Comparison of ENCODE assay signal across 11 cellular contexts in genomic region chr18:3015851-3016250, GRCh38. TPM values are rescaled to one million over a fixed set of nuclear protein-coding genes. Genes with fewer than 3 reads are reported as not detected.
A peak's percentile ranks its signal among the peaks of the same experiment; 100 is the strongest.
DNase-seq lines count a peak whose midpoint lies in the region; ATAC-seq and TF ChIP-seq lines count a peak whose summit lies in the region.
"Had no signal": no experiment of that assay in that cellular context is flagged by ENCODE, and none has a peak within 500 bp of the region (broad histone marks: within the 10 kb centered on the region; RNA-seq: fewer than 3 reads in every experiment).

No MANE protein-coding gene starts in this region.

- H3K79me2 ChIP-seq in DOHH2 (ENCODE audit: control insufficient read depth, low read length): peaks cover 17% of the 10 kb centered on the region

- H3K4me2 ChIP-seq in DOHH2 (ENCODE audit: low read length): peak overlapping the region; percentile 65

- no peaks in the 10 kb centered on the region for H3K9me3 ChIP-seq in DOHH2 (ENCODE audit: control insufficient read depth, insufficient read depth, low read length)
- no peaks in the 10 kb centered on the region for H3K9me3 ChIP-seq in RWPE2 (ENCODE audit: severe bottlenecking)
- no peaks in the 10 kb centered on the region for H3K9me3 ChIP-seq in psoas muscle
- H3K9me3 ChIP-seq in endodermal cell (ENCODE audit: control insufficient read depth, low read length): no peaks in the 10 kb centered on the region

- H3K4me3 ChIP-seq in DOHH2 (ENCODE audit: low read length) (no peak overlapping the region; the same call in 1 of the 2 replicates), RWPE2 (ENCODE audit: severe bottlenecking) (no peak overlapping the region), psoas muscle (no peak overlapping the region), endodermal cell (ENCODE audit: low read length) (no peak overlapping the region)

- H3K9me2 ChIP-seq in DOHH2 (replicated peaks; ENCODE audit: control insufficient read depth, low read length): no peaks in the 10 kb centered on the region

- no peak overlapping the region for H3K9ac ChIP-seq in endodermal cell (ENCODE audit: extremely low read depth, low read length, poor library complexity, severe bottlenecking)

- H3K27ac ChIP-seq in DOHH2 (ENCODE audit: low read depth, low read length) (no peak overlapping the region), RWPE2 (ENCODE audit: poor library complexity, severe bottlenecking) (peak overlapping the region; percentile 62), psoas muscle (peak overlapping the region; percentile 16), endodermal cell (ENCODE audit: low read depth, low read length) (no peak overlapping the region)

- no peaks in the 10 kb centered on the region for H3F3A ChIP-seq in DOHH2 (ENCODE audit: control insufficient read depth, insufficient read depth)

- intact Hi-C loops in psoas muscle (cut with DNase I): no loop called here

- WGBS in psoas muscle, 3 donors: 66 to 79% (median 71%) methylated on average over 4 of the region's 4 CpGs
- 91 to 100% methylated on average over 4 of the region's 4 CpGs for WGBS in endodermal cell (ENCODE audit: insufficient coverage in 1 of 2, insufficient read length in 1 of 2), 2 experiments

- no peak for DNase-seq in RWPE2 (ENCODE audit: low spot score)
- DNase-seq in endothelial cell (ENCODE audit: low spot score): no peak
- no peak for DNase-seq in psoas muscle
- no peak for DNase-seq in HPDE6-E6E7 (ENCODE audit: extremely low spot score)
- DNase-seq in endodermal cell: no peak
- DNase-seq in stimulated activated CD4-positive, alpha-beta T cell treated with anti-CD3 and anti-CD28 coated beads, Interleukin-1b, Interleukin-23, amount 100 ng/mL, for 48 hours: no peak
- no peak for DNase-seq in GM19238 (ENCODE audit: insufficient read length, low spot score)
- DNase-seq: activated CD4-positive, alpha-beta T cell treated with anti-CD3 and anti-CD28 coated beads, Interleukin-2, amount 50 U/mL, for 48 hours; central memory CD4-positive, alpha-beta T cell; NCI-H1105 had no signal

- H3K4me1 Mint-ChIP-seq in endothelial cell (ENCODE audit: unreplicated experiment) (peaks cover 44% of the 10 kb centered on the region), endodermal cell (peaks cover 21% of the 10 kb centered on the region)

- peaks cover 6% of the 10 kb centered on the region for H3K27me3 Mint-ChIP-seq in endothelial cell (ENCODE audit: unreplicated experiment)
- H3K27me3 Mint-ChIP-seq in endodermal cell (ENCODE audit: insufficient read depth): peaks cover 4% of the 10 kb centered on the region

- ATAC-seq in RWPE2 (ENCODE audit: low read depth) (no peak), psoas muscle (no peak)

- H3K36me3 Mint-ChIP-seq in endothelial cell (ENCODE audit: low read depth, unreplicated experiment) (peaks cover 11% of the 10 kb centered on the region), endodermal cell (ENCODE audit: low read depth) (no peaks in the 10 kb centered on the region)

- H3K27ac Mint-ChIP-seq in endothelial cell (ENCODE audit: unreplicated experiment) (peak overlapping the region; percentile 89), endodermal cell (no peak overlapping the region)

- H3K27me3 ChIP-seq in DOHH2 (ENCODE audit: control insufficient read depth, low read length): no peaks in the 10 kb centered on the region
- H3K27me3 ChIP-seq in RWPE2 (ENCODE audit: insufficient read depth, poor library complexity, severe bottlenecking): no peaks in the 10 kb centered on the region
- H3K27me3 ChIP-seq in psoas muscle (ENCODE audit: insufficient read depth in 3 of 3, low read length in 2 of 3): no peaks in the 10 kb centered on the region
- peaks cover 13% of the 10 kb centered on the region for H3K27me3 ChIP-seq in endodermal cell (ENCODE audit: control insufficient read depth, insufficient read depth, low read length, poor library complexity, severe bottlenecking)

- H3K4me1 ChIP-seq in DOHH2 (ENCODE audit: control insufficient read depth, low read length) (peaks cover 40% of the 10 kb centered on the region), RWPE2 (ENCODE audit: insufficient read depth, poor library complexity, severe bottlenecking) (peaks cover 21% of the 10 kb centered on the region), psoas muscle (no peaks in the 10 kb centered on the region), endodermal cell (ENCODE audit: control insufficient read depth, insufficient read depth, low read length) (peaks cover 4% of the 10 kb centered on the region)

- H3K36me3 ChIP-seq in DOHH2 (ENCODE audit: control insufficient read depth, low read length): peaks cover 5% of the 10 kb centered on the region
- H3K36me3 ChIP-seq in RWPE2 (ENCODE audit: low read depth): 0 out of 2 replicates have a peak, but pooled peaks cover 4% of the 10 kb centered on the region
- H3K36me3 ChIP-seq in psoas muscle (ENCODE audit: insufficient read depth in 1 of 2, low read depth in 1 of 2): no peaks in the 10 kb centered on the region
- no peaks in the 10 kb centered on the region for H3K36me3 ChIP-seq in endodermal cell (ENCODE audit: control insufficient read depth, insufficient read depth, low read length)

- H3K9me3 Mint-ChIP-seq in endothelial cell (ENCODE audit: unreplicated experiment): no peaks in the 10 kb centered on the region
- H3K9me3 Mint-ChIP-seq in endodermal cell: no peaks in the 10 kb centered on the region

- no peaks in the 10 kb centered on the region for H4K20me1 ChIP-seq in DOHH2 (ENCODE audit: control insufficient read depth, insufficient read depth, low read depth, low read length)

- TF ChIP-seq CTCF in DOHH2 (IDR thresholded peaks at IDR 0.05; ENCODE audit: low read depth, low read length, poor library complexity, severe bottlenecking) (no peak), RWPE2 (IDR thresholded peaks at IDR 0.05; ENCODE audit: poor library complexity, severe bottlenecking) (no peak), endothelial cell (IDR thresholded peaks at IDR 0.05; ENCODE audit: unreplicated experiment) (no peak), psoas muscle (IDR thresholded peaks at IDR 0.05) (no peak), endodermal cell (conservative IDR thresholded peaks at IDR 0.05) (no peak)

- H3K4me3 Mint-ChIP-seq in endothelial cell (ENCODE audit: unreplicated experiment) (peak overlapping the region; percentile 72), endodermal cell (no peak overlapping the region)

RNA-seq across cellular contexts. Expression of gene LPIN2, which starts 2.9 kb away (rescaled TPM):
- total RNA-seq in endothelial cell (ENCODE audit: unreplicated experiment) (26.1 TPM), psoas muscle (1 to 10 TPM; 4.4 to 5.2 (median 4.9) TPM), endodermal cell (10 to 100 TPM; 22.9 to 31.8 TPM)
- polyA plus RNA-seq in psoas muscle: 1 to 10 TPM; 1.5 to 3.9 (median 3.6) TPM
- polyA plus RNA-seq in endodermal cell (2013, experiment 1 of 2): 22.0 TPM
- 24.4 TPM for polyA plus RNA-seq in endodermal cell (2013, experiment 2 of 2)

Comparison
In these comparisons a context has a peak if more than half of its experiments do, and no peak if none do; other contexts are left out.
1. H3K27ac ChIP-seq: peak in RWPE2 (single experiment) and psoas muscle (single experiment); none in DOHH2 (single experiment) and endodermal cell (single experiment).